In the genomic region with DNA sequence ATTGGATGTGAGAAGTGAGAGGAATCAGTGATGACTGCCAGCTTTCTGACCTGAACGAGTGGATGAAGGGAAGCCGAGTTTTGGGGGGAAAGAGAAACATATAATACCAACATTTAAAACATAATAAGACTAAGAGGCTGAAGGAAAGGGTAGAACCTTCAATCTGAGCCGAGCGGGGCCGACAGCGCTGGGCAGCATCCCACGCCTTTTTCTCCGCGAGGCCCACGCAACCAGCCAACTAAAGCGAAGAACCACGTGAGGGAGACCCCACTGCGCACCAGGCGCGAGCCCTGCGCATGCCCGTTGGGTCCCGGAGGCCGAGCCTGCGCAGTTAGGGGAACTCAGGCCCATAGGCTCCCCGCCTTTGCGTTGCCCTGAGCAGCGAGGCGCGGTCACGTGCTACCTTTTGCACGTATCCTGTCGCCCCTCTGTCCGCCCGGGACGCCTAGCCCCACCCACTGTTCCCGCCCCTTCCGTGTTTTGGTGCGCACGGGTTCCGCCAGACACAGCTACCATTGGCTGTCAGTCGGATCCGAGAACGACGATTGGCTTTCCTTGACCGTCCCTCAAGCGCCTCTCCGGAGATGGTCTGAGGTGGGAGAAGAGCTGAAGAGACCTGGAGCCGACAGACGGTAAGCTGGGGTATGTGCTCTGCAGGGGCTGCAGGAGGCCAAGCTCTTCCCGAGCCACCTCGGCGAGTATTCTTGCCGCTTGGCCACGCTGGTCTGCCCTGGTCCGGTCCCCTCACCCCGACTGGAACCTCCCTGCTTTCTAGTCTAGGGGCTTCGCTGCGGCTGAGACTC, we compare ENCODE assay signal across 1 cellular context.
A peak's percentile ranks its signal among the peaks of the same experiment; 100 is the strongest.
TF ChIP-seq lines count a peak whose summit lies in the region.

A gene with protein sequence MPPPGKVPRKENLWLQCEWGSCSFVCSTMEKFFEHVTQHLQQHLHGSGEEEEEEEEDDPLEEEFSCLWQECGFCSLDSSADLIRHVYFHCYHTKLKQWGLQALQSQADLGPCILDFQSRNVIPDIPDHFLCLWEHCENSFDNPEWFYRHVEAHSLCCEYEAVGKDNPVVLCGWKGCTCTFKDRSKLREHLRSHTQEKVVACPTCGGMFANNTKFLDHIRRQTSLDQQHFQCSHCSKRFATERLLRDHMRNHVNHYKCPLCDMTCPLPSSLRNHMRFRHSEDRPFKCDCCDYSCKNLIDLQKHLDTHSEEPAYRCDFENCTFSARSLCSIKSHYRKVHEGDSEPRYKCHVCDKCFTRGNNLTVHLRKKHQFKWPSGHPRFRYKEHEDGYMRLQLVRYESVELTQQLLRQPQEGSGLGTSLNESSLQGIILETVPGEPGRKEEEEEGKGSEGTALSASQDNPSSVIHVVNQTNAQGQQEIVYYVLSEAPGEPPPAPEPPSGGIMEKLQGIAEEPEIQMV (plus strand): TSS at position 573 of the 803 bp plus-strand sequence. CDS start 5,365 bp downstream, outside the sequence.

TF ChIP-seq in WTC11, 78 proteins besides CTCF, POLR2A, EP300 and RAD21 (continued from another document and continues in another):
- TF ChIP-seq STAT6 (CRISPR knock-in tag; conservative IDR thresholded peaks at IDR 0.05; ENCODE audit: low read depth): no peak
- no peak for TF ChIP-seq SOX15 (CRISPR knock-in tag; IDR thresholded peaks at IDR 0.05)
- TF ChIP-seq ZNF416 (CRISPR knock-in tag; IDR thresholded peaks at IDR 0.05): no peak
- TF ChIP-seq ZBTB21 (CRISPR knock-in tag; IDR thresholded peaks at IDR 0.05; ENCODE audit: borderline replicate concordance): no peak
- TF ChIP-seq SMAD3 (CRISPR knock-in tag; IDR thresholded peaks at IDR 0.05; ENCODE audit: borderline replicate concordance): peak; percentile 66; the same call in 1 of the 2 replicates
- no peak for TF ChIP-seq ELF4 (CRISPR knock-in tag; IDR thresholded peaks at IDR 0.05; ENCODE audit: low read depth)
- peak; percentile 96 for TF ChIP-seq MAX (CRISPR knock-in tag; IDR thresholded peaks at IDR 0.05)
- TF ChIP-seq ZBTB43 (CRISPR knock-in tag; IDR thresholded peaks at IDR 0.05): no peak
- TF ChIP-seq, protein P1, sequence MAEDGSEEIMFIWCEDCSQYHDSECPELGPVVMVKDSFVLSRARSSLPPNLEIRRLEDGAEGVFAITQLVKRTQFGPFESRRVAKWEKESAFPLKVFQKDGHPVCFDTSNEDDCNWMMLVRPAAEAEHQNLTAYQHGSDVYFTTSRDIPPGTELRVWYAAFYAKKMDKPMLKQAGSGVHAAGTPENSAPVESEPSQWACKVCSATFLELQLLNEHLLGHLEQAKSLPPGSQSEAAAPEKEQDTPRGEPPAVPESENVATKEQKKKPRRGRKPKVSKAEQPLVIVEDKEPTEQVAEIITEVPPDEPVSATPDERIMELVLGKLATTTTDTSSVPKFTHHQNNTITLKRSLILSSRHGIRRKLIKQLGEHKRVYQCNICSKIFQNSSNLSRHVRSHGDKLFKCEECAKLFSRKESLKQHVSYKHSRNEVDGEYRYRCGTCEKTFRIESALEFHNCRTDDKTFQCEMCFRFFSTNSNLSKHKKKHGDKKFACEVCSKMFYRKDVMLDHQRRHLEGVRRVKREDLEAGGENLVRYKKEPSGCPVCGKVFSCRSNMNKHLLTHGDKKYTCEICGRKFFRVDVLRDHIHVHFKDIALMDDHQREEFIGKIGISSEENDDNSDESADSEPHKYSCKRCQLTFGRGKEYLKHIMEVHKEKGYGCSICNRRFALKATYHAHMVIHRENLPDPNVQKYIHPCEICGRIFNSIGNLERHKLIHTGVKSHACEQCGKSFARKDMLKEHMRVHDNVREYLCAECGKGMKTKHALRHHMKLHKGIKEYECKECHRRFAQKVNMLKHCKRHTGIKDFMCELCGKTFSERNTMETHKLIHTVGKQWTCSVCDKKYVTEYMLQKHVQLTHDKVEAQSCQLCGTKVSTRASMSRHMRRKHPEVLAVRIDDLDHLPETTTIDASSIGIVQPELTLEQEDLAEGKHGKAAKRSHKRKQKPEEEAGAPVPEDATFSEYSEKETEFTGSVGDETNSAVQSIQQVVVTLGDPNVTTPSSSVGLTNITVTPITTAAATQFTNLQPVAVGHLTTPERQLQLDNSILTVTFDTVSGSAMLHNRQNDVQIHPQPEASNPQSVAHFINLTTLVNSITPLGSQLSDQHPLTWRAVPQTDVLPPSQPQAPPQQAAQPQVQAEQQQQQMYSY (CRISPR knock-in tag; IDR thresholded peaks at IDR 0.05): no peak
- no peak for TF ChIP-seq PREB (CRISPR knock-in tag; IDR thresholded peaks at IDR 0.05; ENCODE audit: borderline replicate concordance)
- TF ChIP-seq ZNF671 (CRISPR knock-in tag; IDR thresholded peaks at IDR 0.05): no peak
- TF ChIP-seq ZSCAN18 (CRISPR knock-in tag; IDR thresholded peaks at IDR 0.05): no peak
- TF ChIP-seq OVOL2 (CRISPR knock-in tag; IDR thresholded peaks at IDR 0.05; ENCODE audit: borderline replicate concordance): no peak
- no peak for TF ChIP-seq AFF4 (CRISPR knock-in tag; IDR thresholded peaks at IDR 0.05; ENCODE audit: borderline replicate concordance)
- peak; percentile 9; the same call in 1 of the 2 replicates for TF ChIP-seq FOXP1 (CRISPR knock-in tag; IDR thresholded peaks at IDR 0.05; ENCODE audit: borderline replicate concordance)
- TF ChIP-seq, protein P2, sequence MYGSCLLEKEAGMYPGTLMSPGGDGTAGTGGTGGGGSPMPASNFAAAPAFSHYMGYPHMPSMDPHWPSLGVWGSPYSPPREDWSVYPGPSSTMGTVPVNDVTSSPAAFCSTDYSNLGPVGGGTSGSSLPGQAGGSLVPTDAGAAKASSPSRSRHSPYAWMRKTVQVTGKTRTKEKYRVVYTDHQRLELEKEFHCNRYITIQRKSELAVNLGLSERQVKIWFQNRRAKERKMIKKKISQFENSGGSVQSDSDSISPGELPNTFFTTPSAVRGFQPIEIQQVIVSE (CRISPR knock-in tag; IDR thresholded peaks at IDR 0.05; ENCODE audit: borderline replicate concordance): no peak
- TF ChIP-seq ZNF232 (CRISPR knock-in tag; IDR thresholded peaks at IDR 0.05): 0 out of 2 replicates have a peak, but pooled peaks have one; percentile 51
- TF ChIP-seq, protein P3, sequence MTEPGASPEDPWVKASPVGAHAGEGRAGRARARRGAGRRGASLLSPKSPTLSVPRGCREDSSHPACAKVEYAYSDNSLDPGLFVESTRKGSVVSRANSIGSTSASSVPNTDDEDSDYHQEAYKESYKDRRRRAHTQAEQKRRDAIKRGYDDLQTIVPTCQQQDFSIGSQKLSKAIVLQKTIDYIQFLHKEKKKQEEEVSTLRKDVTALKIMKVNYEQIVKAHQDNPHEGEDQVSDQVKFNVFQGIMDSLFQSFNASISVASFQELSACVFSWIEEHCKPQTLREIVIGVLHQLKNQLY (CRISPR knock-in tag; IDR thresholded peaks at IDR 0.05): no peak
- no peak for TF ChIP-seq ZNF263 (CRISPR knock-in tag; IDR thresholded peaks at IDR 0.05; ENCODE audit: low read depth)
- 0 out of 2 replicates have a peak, but pooled peaks have one; percentile 48 for TF ChIP-seq TEAD1 (CRISPR knock-in tag; IDR thresholded peaks at IDR 0.05)
- TF ChIP-seq MYBL2 (CRISPR knock-in tag; IDR thresholded peaks at IDR 0.05): no peak
- TF ChIP-seq, protein P4, sequence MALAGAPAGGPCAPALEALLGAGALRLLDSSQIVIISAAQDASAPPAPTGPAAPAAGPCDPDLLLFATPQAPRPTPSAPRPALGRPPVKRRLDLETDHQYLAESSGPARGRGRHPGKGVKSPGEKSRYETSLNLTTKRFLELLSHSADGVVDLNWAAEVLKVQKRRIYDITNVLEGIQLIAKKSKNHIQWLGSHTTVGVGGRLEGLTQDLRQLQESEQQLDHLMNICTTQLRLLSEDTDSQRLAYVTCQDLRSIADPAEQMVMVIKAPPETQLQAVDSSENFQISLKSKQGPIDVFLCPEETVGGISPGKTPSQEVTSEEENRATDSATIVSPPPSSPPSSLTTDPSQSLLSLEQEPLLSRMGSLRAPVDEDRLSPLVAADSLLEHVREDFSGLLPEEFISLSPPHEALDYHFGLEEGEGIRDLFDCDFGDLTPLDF (CRISPR knock-in tag; IDR thresholded peaks at IDR 0.05): no peak
- no peak for TF ChIP-seq ZNF121 (CRISPR knock-in tag; IDR thresholded peaks at IDR 0.05)
- TF ChIP-seq, protein P5, sequence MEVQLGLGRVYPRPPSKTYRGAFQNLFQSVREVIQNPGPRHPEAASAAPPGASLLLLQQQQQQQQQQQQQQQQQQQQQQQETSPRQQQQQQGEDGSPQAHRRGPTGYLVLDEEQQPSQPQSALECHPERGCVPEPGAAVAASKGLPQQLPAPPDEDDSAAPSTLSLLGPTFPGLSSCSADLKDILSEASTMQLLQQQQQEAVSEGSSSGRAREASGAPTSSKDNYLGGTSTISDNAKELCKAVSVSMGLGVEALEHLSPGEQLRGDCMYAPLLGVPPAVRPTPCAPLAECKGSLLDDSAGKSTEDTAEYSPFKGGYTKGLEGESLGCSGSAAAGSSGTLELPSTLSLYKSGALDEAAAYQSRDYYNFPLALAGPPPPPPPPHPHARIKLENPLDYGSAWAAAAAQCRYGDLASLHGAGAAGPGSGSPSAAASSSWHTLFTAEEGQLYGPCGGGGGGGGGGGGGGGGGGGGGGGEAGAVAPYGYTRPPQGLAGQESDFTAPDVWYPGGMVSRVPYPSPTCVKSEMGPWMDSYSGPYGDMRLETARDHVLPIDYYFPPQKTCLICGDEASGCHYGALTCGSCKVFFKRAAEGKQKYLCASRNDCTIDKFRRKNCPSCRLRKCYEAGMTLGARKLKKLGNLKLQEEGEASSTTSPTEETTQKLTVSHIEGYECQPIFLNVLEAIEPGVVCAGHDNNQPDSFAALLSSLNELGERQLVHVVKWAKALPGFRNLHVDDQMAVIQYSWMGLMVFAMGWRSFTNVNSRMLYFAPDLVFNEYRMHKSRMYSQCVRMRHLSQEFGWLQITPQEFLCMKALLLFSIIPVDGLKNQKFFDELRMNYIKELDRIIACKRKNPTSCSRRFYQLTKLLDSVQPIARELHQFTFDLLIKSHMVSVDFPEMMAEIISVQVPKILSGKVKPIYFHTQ (CRISPR knock-in tag; IDR thresholded peaks at IDR 0.05): no peak
